ENCODE assay signal across 10 cellular contexts in genomic region chrX:101417190-101417589, GRCh38. TPM values are rescaled to one million over a fixed set of nuclear protein-coding genes. Genes with fewer than 3 reads are reported as not detected.
DNase-seq lines count a peak whose midpoint lies in the region; ATAC-seq and TF ChIP-seq lines count a peak whose summit lies in the region.
"Had no signal": no experiment of that assay in that cellular context is flagged by ENCODE, and none has a peak within 500 bp of the region (broad histone marks: within the 10 kb centered on the region; RNA-seq: fewer than 3 reads in every experiment).

No MANE protein-coding gene starts in this region.

- intact Hi-C loops in adrenal gland (cut with DNase I): loop anchor here in 1 of 2 donors (10.0 kb wide), 2 partner anchors 178 to 388 kb away; no protein-coding TSS in a partner anchor

- TF ChIP-seq POLR2A in adrenal gland (IDR thresholded peaks at IDR 0.05): no peak

- peak overlapping the region; percentile 83 for H3K4me3 Mint-ChIP-seq in activated T-cell treated with anti-CD3 and anti-CD28 coated beads, Interleukin-2, amount 50 U/mL, for 24 hours
- H3K4me3 Mint-ChIP-seq in mesothelial cell of epicardium: peak overlapping the region; percentile 92

- 53 to 72% (median 69%) methylated on average over 4 of the region's 4 CpGs for WGBS in adrenal gland, 4 donors

- H3K4me1 ChIP-seq in adrenal gland (replicated peaks in 1 of 2): peaks cover 0 to 6% of the 10 kb centered on the region in 2 donors
- H3K4me1 ChIP-seq in thoracic aorta (ENCODE audit: control insufficient read depth in 1 of 2, low read depth in 2 of 2): peaks cover 0 to 11% of the 10 kb centered on the region in 2 donors

- H3K27ac Mint-ChIP-seq in activated T-cell treated with anti-CD3 and anti-CD28 coated beads, Interleukin-2, amount 50 U/mL, for 24 hours: peak overlapping the region; percentile 94
- peak overlapping the region; percentile 100 for H3K27ac Mint-ChIP-seq in mesothelial cell of epicardium

- no peak for DNase-seq in activated T-cell treated with anti-CD3 and anti-CD28 coated beads, Interleukin-2, amount 50 U/mL, for 24 hours
- DNase-seq in activated T-cell treated with anti-CD3 and anti-CD28 coated beads, Interleukin-2, amount 50 U/mL, for 1 hour: no peak
- no peak for DNase-seq in adrenal gland
- no peak for DNase-seq in mesothelial cell of epicardium (ENCODE audit: low spot score in 2 of 2, unreplicated experiment in 2 of 2)
- no peak for DNase-seq in thoracic aorta (ENCODE audit: low spot score)
- no peak for DNase-seq in KBM-7

- no peaks in the 10 kb centered on the region for H3K9me3 Mint-ChIP-seq in activated T-cell treated with anti-CD3 and anti-CD28 coated beads, Interleukin-2, amount 50 U/mL, for 24 hours
- peaks cover 28% of the 10 kb centered on the region for H3K9me3 Mint-ChIP-seq in mesothelial cell of epicardium

- H3K27me3 ChIP-seq in adrenal gland (no peaks in the 10 kb centered on the region), thoracic aorta (replicated peaks; ENCODE audit: insufficient read depth) (no peaks in the 10 kb centered on the region)

- peaks cover 43% of the 10 kb centered on the region for H3K27me3 Mint-ChIP-seq in activated T-cell treated with anti-CD3 and anti-CD28 coated beads, Interleukin-2, amount 50 U/mL, for 24 hours
- no peaks in the 10 kb centered on the region for H3K27me3 Mint-ChIP-seq in mesothelial cell of epicardium (ENCODE audit: low read depth)

- ATAC-seq in thoracic aorta (ENCODE audit: insufficient number of reproducible peaks, low FRiP score, low read depth) (no peak), GM21737 (IDR thresholded peaks at IDR 0.05; ENCODE audit: unreplicated experiment) (no peak), GM18907 (IDR thresholded peaks at IDR 0.05; ENCODE audit: unreplicated experiment) (no peak)

- peaks cover 50% of the 10 kb centered on the region for H3K4me1 Mint-ChIP-seq in activated T-cell treated with anti-CD3 and anti-CD28 coated beads, Interleukin-2, amount 50 U/mL, for 24 hours (ENCODE audit: low read depth)
- peaks cover 42% of the 10 kb centered on the region for H3K4me1 Mint-ChIP-seq in mesothelial cell of epicardium

- H3K36me3 Mint-ChIP-seq in activated T-cell treated with anti-CD3 and anti-CD28 coated beads, Interleukin-2, amount 50 U/mL, for 24 hours (ENCODE audit: low read depth): peaks cover 18% of the 10 kb centered on the region
- H3K36me3 Mint-ChIP-seq in mesothelial cell of epicardium: peaks cover 16% of the 10 kb centered on the region

- H3K27ac ChIP-seq in adrenal gland: peak overlapping the region in 3 of 5 donors; percentile 90 to 94 (median 91)
- peak overlapping the region; percentile 88 to 89 for H3K27ac ChIP-seq in thoracic aorta

- H3K36me3 ChIP-seq in adrenal gland (replicated peaks in 1 of 2): peaks cover 0 to 7% of the 10 kb centered on the region in 2 donors
- peaks cover 4% of the 10 kb centered on the region for H3K36me3 ChIP-seq in thoracic aorta

- in situ Hi-C loops in KBM-7 (cut with MboI; ENCODE audit: low pct_unique_long_range_greater_than_20kb, low sequenced_read_pairs): no loop called here

- TF ChIP-seq CTCF in adrenal gland (IDR thresholded peaks at IDR 0.05) (no peak), mesothelial cell of epicardium (IDR thresholded peaks at IDR 0.05; ENCODE audit: unreplicated experiment) (no peak), thoracic aorta (IDR thresholded peaks at IDR 0.05) (no peak)

- H3K4me3 ChIP-seq in adrenal gland (no peak overlapping the region), thoracic aorta (peak overlapping the region; percentile 83)

- H3K9me3 ChIP-seq in adrenal gland (replicated peaks in 1 of 3) (no peaks in the 10 kb centered on the region), thoracic aorta (no peaks in the 10 kb centered on the region)

RNA-seq across cellular contexts. Expression of gene HNRNPH2, which starts 9.2 kb away (rescaled TPM):
- total RNA-seq in adrenal gland (100 to 1,000 TPM in 2 of 8 donors, 10 to 100 TPM in 6; 46.0 to 106 (median 69.9) TPM), mesothelial cell of epicardium (60.8 to 63.0 TPM (median 61.6 TPM) in 3 replicates), thoracic aorta (10 to 100 TPM; 24.9 to 45.6 TPM)
- 100 to 1,000 TPM in 1 of 3 donors, 10 to 100 TPM in 2; 44.3 to 182 (median 55.0) TPM for polyA plus RNA-seq in adrenal gland

RNA-seq across cellular contexts. Expression of gene GLA, which starts 9.5 kb away (rescaled TPM):
- total RNA-seq in adrenal gland: 10 to 100 TPM; 18.5 to 54.4 (median 43.0) TPM
- polyA plus RNA-seq in adrenal gland: 100 to 1,000 TPM in 1 of 3 donors, 10 to 100 TPM in 2; 70.4 to 123 (median 91.5) TPM
- 23.8 to 25.0 TPM (median 24.2 TPM) in 3 replicates for total RNA-seq in mesothelial cell of epicardium
- 10 to 100 TPM; 17.6 to 23.2 TPM for total RNA-seq in thoracic aorta

RNA-seq across cellular contexts. Expression of gene RPL36A, which starts 26.4 kb away (rescaled TPM):
- 1,000 to 10,000 TPM in 2 of 8 donors, 100 to 1,000 TPM in 6; 122 to 1,462 (median 182) TPM for total RNA-seq in adrenal gland
- polyA plus RNA-seq in adrenal gland: 1,000 to 10,000 TPM in 2 of 3 donors, 100 to 1,000 TPM in 1; 990 to 3,551 (median 1,778) TPM
- total RNA-seq in mesothelial cell of epicardium: 298 to 311 TPM (median 303 TPM) in 3 replicates
- total RNA-seq in thoracic aorta: 1,000 to 10,000 TPM in 1 of 2 donors, 100 to 1,000 TPM in 1; 353 to 1,578 TPM

RNA-seq across cellular contexts. Expression of gene BTK, which starts 31.2 kb away (rescaled TPM):
- 10 to 100 TPM in 1 of 8 donors, 1 to 10 TPM in 7; 2.8 to 14.8 (median 6.1) TPM for total RNA-seq in adrenal gland
- polyA plus RNA-seq in adrenal gland: 1 to 10 TPM; 4.0 to 6.3 (median 5.0) TPM
- 0.07 to 0.42 TPM (median 0.20 TPM) in 3 replicates for total RNA-seq in mesothelial cell of epicardium
- 1 to 10 TPM; 7.7 to 9.5 TPM for total RNA-seq in thoracic aorta
- total RNA-seq: LHCN-M2 had no signal
- polyA plus RNA-seq: AG04450 had no signal
